In the genomic region with DNA sequence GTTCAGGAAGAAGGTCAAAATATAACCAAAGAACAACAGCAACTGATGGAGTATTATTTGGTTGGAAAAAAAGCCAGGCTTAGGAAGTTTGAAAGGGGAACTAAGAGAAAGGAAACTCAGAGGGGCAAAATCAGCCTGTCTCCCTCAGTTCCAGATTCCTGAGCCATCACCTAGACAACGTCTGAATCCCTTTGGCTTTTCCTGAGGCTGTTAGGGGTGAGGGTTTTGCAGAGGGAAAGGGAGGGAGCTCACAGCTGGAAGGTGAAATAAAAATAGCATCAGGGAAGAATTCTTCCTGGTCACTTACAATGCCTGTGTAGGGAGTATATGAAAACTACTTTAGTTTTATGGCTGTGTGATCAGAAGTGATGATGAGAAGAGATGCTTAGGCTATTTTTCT, we compare ENCODE assay signal across 14 cellular contexts.
DNase-seq lines count a peak whose midpoint lies in the region; ATAC-seq and TF ChIP-seq lines count a peak whose summit lies in the region.
"Had no signal": no experiment of that assay in that cellular context is flagged by ENCODE, and none has a peak within 500 bp of the region (broad histone marks: within the 10 kb centered on the region; RNA-seq: fewer than 3 reads in every experiment).

No MANE protein-coding gene starts in this region.

- H3K27ac Mint-ChIP-seq in GM23338 (no peak overlapping the region), endodermal cell (no peak overlapping the region)
- H3K27ac Mint-ChIP-seq: B cell; CD4-positive, alpha-beta memory T cell; H9 had no signal

- H3K79me2 ChIP-seq in GM23338 (replicated peaks; ENCODE audit: insufficient read depth): no peaks in the 10 kb centered on the region
- H3K79me2 ChIP-seq in Karpas-422 (ENCODE audit: low read length): peaks cover 88% of the 10 kb centered on the region
- H3K79me2 ChIP-seq in neural cell (replicated peaks; ENCODE audit: insufficient read depth, low read length): no peaks in the 10 kb centered on the region

- H2AK5ac ChIP-seq in neuronal stem cell (ENCODE audit: low read depth, low read length): no peak overlapping the region

- H3K27ac ChIP-seq in GM23338 (ENCODE audit: low read depth) (no peak overlapping the region), Karpas-422 (ENCODE audit: low read length) (peak overlapping the region; percentile 45; the same call in 1 of the 2 replicates), endodermal cell (ENCODE audit: low read depth, low read length) (peak overlapping the region; percentile 95), neural cell (ENCODE audit: low read length) (no peak overlapping the region), neuronal stem cell (replicated peaks; ENCODE audit: low read length) (no peak overlapping the region)
- H3K27ac ChIP-seq: C4-2B had no signal

- H3K9me3 Mint-ChIP-seq in GM23338 (no peaks in the 10 kb centered on the region), endodermal cell (no peaks in the 10 kb centered on the region)
- H3K9me3 Mint-ChIP-seq: CD4-positive, alpha-beta memory T cell; H9 had no signal

- no peak overlapping the region for H2BK5ac ChIP-seq in neuronal stem cell (ENCODE audit: low read length)

- no peaks in the 10 kb centered on the region for H4K20me1 ChIP-seq in GM23338 (replicated peaks; ENCODE audit: insufficient read depth)
- H4K20me1 ChIP-seq in Karpas-422 (ENCODE audit: insufficient read depth, low read depth, low read length): no peaks in the 10 kb centered on the region
- H4K20me1 ChIP-seq in neural cell (ENCODE audit: insufficient read depth): no peaks in the 10 kb centered on the region

- no peak overlapping the region for H4K91ac ChIP-seq in neuronal stem cell (ENCODE audit: low read depth, low read length, poor library complexity)

- TF ChIP-seq EP300 in neural cell (conservative IDR thresholded peaks at IDR 0.05; ENCODE audit: poor library complexity, severe bottlenecking): no peak

- H3K9ac ChIP-seq in Karpas-422 (ENCODE audit: low read length): 0 out of 2 replicates have a peak overlapping the region, but pooled peaks have one; percentile 8
- H3K9ac ChIP-seq in endodermal cell (ENCODE audit: extremely low read depth, low read length, poor library complexity, severe bottlenecking): no peak overlapping the region
- no peak overlapping the region for H3K9ac ChIP-seq in neural cell (ENCODE audit: low read length)
- H3K9ac ChIP-seq in neuronal stem cell (ENCODE audit: low read depth, low read length, poor library complexity): no peak overlapping the region

- no peak overlapping the region for H2BK12ac ChIP-seq in neuronal stem cell (ENCODE audit: low read length)

- TF ChIP-seq CTCF in GM23338 (conservative IDR thresholded peaks at IDR 0.05; ENCODE audit: low read depth in 2 of 2) (no peak), endodermal cell (conservative IDR thresholded peaks at IDR 0.05) (no peak), neural cell (IDR thresholded peaks at IDR 0.05; ENCODE audit: poor library complexity, severe bottlenecking) (no peak)

- no peak overlapping the region for H3K18ac ChIP-seq in neuronal stem cell (ENCODE audit: low read length)

- H3K9me3 ChIP-seq in Karpas-422 (ENCODE audit: low read length) (no peaks in the 10 kb centered on the region), endodermal cell (ENCODE audit: control insufficient read depth, low read length) (no peaks in the 10 kb centered on the region), neural cell (ENCODE audit: low read length) (no peaks in the 10 kb centered on the region), neuronal stem cell (replicated peaks in 1 of 2; ENCODE audit: control insufficient read depth in 2 of 2, insufficient read depth in 1 of 2, low read depth in 1 of 2, low read length in 2 of 2) (no peaks in the 10 kb centered on the region)

- H3K4me1 Mint-ChIP-seq in GM23338 (peaks cover 36% of the 10 kb centered on the region), endodermal cell (peaks cover 14% of the 10 kb centered on the region)
- H3K4me1 Mint-ChIP-seq: B cell; CD4-positive, alpha-beta memory T cell had no signal

- H3K9me2 ChIP-seq in GM23338 (ENCODE audit: insufficient read depth): no peaks in the 10 kb centered on the region
- no peaks in the 10 kb centered on the region for H3K9me2 ChIP-seq in Karpas-422 (replicated peaks; ENCODE audit: insufficient read depth, low read length)
- H3K9me2 ChIP-seq in neural cell (ENCODE audit: insufficient read depth, low read length): no peaks in the 10 kb centered on the region

- no peak for TF ChIP-seq RAD21 in neural cell (conservative IDR thresholded peaks at IDR 0.05)

- no peak overlapping the region for H3K4ac ChIP-seq in neuronal stem cell (ENCODE audit: low read length)

- H3K27me3 ChIP-seq in GM23338 (ENCODE audit: insufficient read depth) (no peaks in the 10 kb centered on the region), Karpas-422 (ENCODE audit: low read length) (no peaks in the 10 kb centered on the region), endodermal cell (ENCODE audit: control insufficient read depth, insufficient read depth, low read length, poor library complexity, severe bottlenecking) (no peaks in the 10 kb centered on the region), neural cell (ENCODE audit: insufficient read depth, low read depth, low read length) (no peaks in the 10 kb centered on the region), neuronal stem cell (ENCODE audit: control insufficient read depth in 3 of 3, insufficient read depth in 3 of 3, low read depth in 1 of 3, low read length in 3 of 3) (no peaks in the 10 kb centered on the region)

- no peak overlapping the region for H2BK120ac ChIP-seq in neuronal stem cell (ENCODE audit: low read depth, low read length)

- peak; percentile 41 for ATAC-seq in GM23338
- ATAC-seq: HepG2 had no signal

- H3K4me3 Mint-ChIP-seq in GM23338 (no peak overlapping the region), endodermal cell (no peak overlapping the region)
- H3K4me3 Mint-ChIP-seq: B cell; CD4-positive, alpha-beta memory T cell; H9 had no signal

- H3K36me3 Mint-ChIP-seq in GM23338 (ENCODE audit: low read depth) (no peaks in the 10 kb centered on the region), endodermal cell (ENCODE audit: low read depth) (no peaks in the 10 kb centered on the region)
- H3K36me3 Mint-ChIP-seq: CD4-positive, alpha-beta memory T cell had no signal

- no peak overlapping the region for H4K8ac ChIP-seq in neuronal stem cell (ENCODE audit: low read depth, low read length)

- no peak overlapping the region for H3K23ac ChIP-seq in neuronal stem cell (ENCODE audit: low read depth, low read length, poor library complexity)

- no peaks in the 10 kb centered on the region for H3K79me1 ChIP-seq in neuronal stem cell (ENCODE audit: low read depth, low read length)

- H3F3A ChIP-seq in GM23338 (replicated peaks; ENCODE audit: low read depth) (no peaks in the 10 kb centered on the region), neural cell (ENCODE audit: insufficient read depth, low read length, poor library complexity, severe bottlenecking) (no peaks in the 10 kb centered on the region)

- H3K4me2 ChIP-seq in GM23338: no peak overlapping the region
- H3K4me2 ChIP-seq in Karpas-422 (ENCODE audit: low read depth, low read length, poor library complexity, severe bottlenecking): no peak overlapping the region
- no peak overlapping the region for H3K4me2 ChIP-seq in neural cell (ENCODE audit: low read length)
- H3K4me2 ChIP-seq in neuronal stem cell (ENCODE audit: insufficient read depth, low read length, poor library complexity, severe bottlenecking): no peak overlapping the region

- WGBS in endodermal cell (ENCODE audit: insufficient coverage in 1 of 2, insufficient read length in 1 of 2), 2 experiments: 50 to 63% methylated on average over 1 of the region's 1 CpG
- no CpG with 5 or more reads among the region's 1 CpG for WGBS in neuronal stem cell (ENCODE audit: extremely low coverage in 2 of 2, insufficient read length in 2 of 2, insufficient replicate concordance in 1 of 2), 2 donors

- H3K14ac ChIP-seq in neuronal stem cell (ENCODE audit: low read length): no peak overlapping the region

- DNase-seq in GM23338 (ENCODE audit: low spot score) (peak; percentile 28), Karpas-422 (no peak), endodermal cell (no peak), anterior cingulate cortex (lab: John Stamatoyannopoulos, UW) (no peak), nucleus accumbens (lab: John Stamatoyannopoulos, UW) (no peak), neuronal stem cell (ENCODE audit: low spot score) (no peak)
- DNase-seq: CD4-positive, alpha-beta memory T cell; DMS79; GOT3; H9 had no signal

- no peaks in the 10 kb centered on the region for H3K36me3 ChIP-seq in GM23338 (ENCODE audit: insufficient read depth)
- H3K36me3 ChIP-seq in Karpas-422 (ENCODE audit: insufficient read depth, low read length): no peaks in the 10 kb centered on the region
- H3K36me3 ChIP-seq in endodermal cell (ENCODE audit: control insufficient read depth, insufficient read depth, low read length): no peaks in the 10 kb centered on the region
- no peaks in the 10 kb centered on the region for H3K36me3 ChIP-seq in neural cell (ENCODE audit: insufficient read depth, low read length)
- H3K36me3 ChIP-seq in neuronal stem cell (replicated peaks in 1 of 2; ENCODE audit: control insufficient read depth in 2 of 2, insufficient read depth in 2 of 2, low read length in 2 of 2): peaks cover 0 to 66% of the 10 kb centered on the region in 2 donors

- H3K4me3 ChIP-seq in GM23338: no peak overlapping the region
- H3K4me3 ChIP-seq in Karpas-422 (ENCODE audit: low read length): no peak overlapping the region
- H3K4me3 ChIP-seq in endodermal cell (ENCODE audit: low read length): no peak overlapping the region
- no peak overlapping the region for H3K4me3 ChIP-seq in neural cell (ENCODE audit: low read length)
- H3K4me3 ChIP-seq in neuronal stem cell (ENCODE audit: low read length in 2 of 2): no peak overlapping the region

- H2BK15ac ChIP-seq in neuronal stem cell (ENCODE audit: low read length): no peak overlapping the region

- no peak overlapping the region for H2AFZ ChIP-seq in GM23338
- no peak overlapping the region for H2AFZ ChIP-seq in Karpas-422 (ENCODE audit: low read length)
- no peak overlapping the region for H2AFZ ChIP-seq in neural cell (ENCODE audit: low read depth, low read length)
- no peak overlapping the region for H2AFZ ChIP-seq in neuronal stem cell (ENCODE audit: low read length)

- H3K4me1 ChIP-seq in GM23338 (ENCODE audit: insufficient read depth) (peaks cover 11% of the 10 kb centered on the region), Karpas-422 (ENCODE audit: low read length) (peaks cover 66% of the 10 kb centered on the region), endodermal cell (ENCODE audit: control insufficient read depth, insufficient read depth, low read length) (no peaks in the 10 kb centered on the region), neuronal stem cell (ENCODE audit: control insufficient read depth in 2 of 2, insufficient read depth in 1 of 2, low read depth in 1 of 2, low read length in 2 of 2) (peaks cover 12 to 40% of the 10 kb centered on the region in 2 donors)

- H3K27me3 Mint-ChIP-seq in GM23338 (ENCODE audit: insufficient read depth, low read depth, poor library complexity) (peaks cover 3% of the 10 kb centered on the region), endodermal cell (ENCODE audit: insufficient read depth) (peaks cover 2% of the 10 kb centered on the region)

TF ChIP-seq in GM23338, 12 proteins besides CTCF, POLR2A, EP300 and RAD21 (continues in another document):
- TF ChIP-seq EZH2 (IDR thresholded peaks at IDR 0.05; ENCODE audit: low read depth, unreplicated experiment): no peak

Comparison
In these comparisons a context has a peak if more than half of its experiments do, and no peak if none do; other contexts are left out.
1. H3K27ac ChIP-seq: peak in Karpas-422 (single experiment) and endodermal cell (single experiment); none in GM23338 (single experiment), neural cell (single experiment) and neuronal stem cell (single experiment).